Comparison of ENCODE assay signal across 8 cellular contexts in genomic region chr7:139351027-139351426, GRCh38.
"Had no signal": no experiment of that assay in that cellular context is flagged by ENCODE, and none has a peak within 500 bp of the region (broad histone marks: within the 10 kb centered on the region; RNA-seq: fewer than 3 reads in every experiment).

No MANE protein-coding gene starts in this region.

- H3K4me3 ChIP-seq: GM23248 had no signal

- H2AFZ ChIP-seq: GM23248 had no signal

- ATAC-seq: HepG2 had no signal

- DNase-seq: GM23248, GOT3, H9, HCEC 1CT, IMR-90, KBM-7 had no signal

- H3K4me3 Mint-ChIP-seq: H9 had no signal

- H3K27ac ChIP-seq: GM23248, HL-60 had no signal

- H3K9me3 Mint-ChIP-seq: H9 had no signal
